28 cellular contexts compared by ENCODE assay signal in genomic region chr5:142395334-142395733, GRCh38.
"Had no signal": no experiment of that assay in that cellular context is flagged by ENCODE, and none has a peak within 500 bp of the region (broad histone marks: within the 10 kb centered on the region; RNA-seq: fewer than 3 reads in every experiment).

No MANE protein-coding gene starts in this region.

- H3K27ac ChIP-seq: adrenal gland, breast epithelium, cardiac muscle cell, colonic mucosa, epithelial cell of prostate, esophagus squamous epithelium, gastroesophageal sphincter had no signal

- H3K27me3 Mint-ChIP-seq: activated naive CD4-positive, alpha-beta T cell treated with anti-CD3 and anti-CD28 coated beads, Interleukin-2, amount 50 U/mL, for 24 hours; activated naive CD8-positive, alpha-beta T cell treated with anti-CD3 and anti-CD28 coated beads for 36 hours; activated T-cell treated with anti-CD3 and anti-CD28 coated beads, Interleukin-2, amount 50 U/mL, for 24 hours had no signal

- H3K9me3 ChIP-seq: adrenal gland, colonic mucosa, gastroesophageal sphincter had no signal

- H3K27ac Mint-ChIP-seq: activated CD4-positive, alpha-beta memory T cell treated with anti-CD3 and anti-CD28 coated beads, Interleukin-2, amount 10 ng/mL, durations not matched to agents 7 days and 5 days; activated CD4-positive, alpha-beta T cell treated with anti-CD3 and anti-CD28 coated beads, Interleukin-2, amount 10 ng/mL, durations not matched to agents 7 days and 5 days; activated naive CD4-positive, alpha-beta T cell treated with anti-CD3 and anti-CD28 coated beads for 36 hours; activated naive CD4-positive, alpha-beta T cell treated with anti-CD3 and anti-CD28 coated beads, Interleukin-2, amount 50 U/mL, for 24 hours; activated naive CD8-positive, alpha-beta T cell treated with anti-CD3 and anti-CD28 coated beads for 36 hours; activated naive CD8-positive, alpha-beta T cell treated with anti-CD3 and anti-CD28 coated beads, Interleukin-2, amount 50 U/mL, for 24 hours; activated T-cell treated with anti-CD3 and anti-CD28 coated beads, Interleukin-2, amount 50 U/mL, for 24 hours; activated T-cell treated with anti-CD3 and anti-CD28 coated beads, Interleukin-2, amount 50 U/mL, for 72 hours; brain had no signal

- ATAC-seq: activated naive CD8-positive, alpha-beta T cell treated with anti-CD3 and anti-CD28 coated beads, Interleukin-2, amount 50 U/mL, for 24 hours; activated T-cell treated with anti-CD3 and anti-CD28 coated beads, Interleukin-2, amount 50 U/mL, for 72 hours; gastroesophageal sphincter had no signal

- DNase-seq: activated CD4-positive, alpha-beta memory T cell treated with anti-CD3 and anti-CD28 coated beads, Interleukin-2, amount 10 ng/mL, durations not matched to agents 7 days and 5 days; activated CD4-positive, alpha-beta T cell treated with anti-CD3 and anti-CD28 coated beads for 1 hour; activated CD4-positive, alpha-beta T cell treated with anti-CD3 and anti-CD28 coated beads for 4 hours; activated CD4-positive, alpha-beta T cell treated with anti-CD3 and anti-CD28 coated beads, Interleukin-2, amount 10 ng/mL, durations not matched to agents 7 days and 5 days; activated CD4-positive, alpha-beta T cell treated with anti-CD3 and anti-CD28 coated beads, Interleukin-2, amount 50 U/mL, for 4 hours; activated CD8-positive, alpha-beta memory T cell treated with anti-CD3 and anti-CD28 coated beads, Interleukin-2, amount 50 U/mL, for 48 hours; activated naive CD4-positive, alpha-beta T cell treated with anti-CD3 and anti-CD28 coated beads for 36 hours; activated naive CD8-positive, alpha-beta T cell treated with anti-CD3 and anti-CD28 coated beads for 36 hours; activated naive CD8-positive, alpha-beta T cell treated with anti-CD3 and anti-CD28 coated beads, Interleukin-2, amount 50 U/mL, for 24 hours; activated T-cell treated with anti-CD3 and anti-CD28 coated beads for 4 hours; activated T-cell treated with anti-CD3 and anti-CD28 coated beads, Interleukin-2, amount 50 U/mL, for 24 hours; activated T-cell treated with anti-CD3 and anti-CD28 coated beads, Interleukin-2, amount 50 U/mL, for 72 hours; adrenal gland; amygdala; aorta; central memory CD4-positive, alpha-beta T cell; cerebellar nuclear complex; colonic mucosa; effector CD8-positive, alpha-beta T cell; esophagus squamous epithelium; foreskin melanocyte; T-helper 2 cell had no signal

- H3K4me3 ChIP-seq: adrenal gland, breast epithelium, cardiac muscle cell, colonic mucosa, esophagus squamous epithelium, gastroesophageal sphincter had no signal

- H3K4me3 Mint-ChIP-seq: activated CD4-positive, alpha-beta memory T cell treated with anti-CD3 and anti-CD28 coated beads, Interleukin-2, amount 10 ng/mL, durations not matched to agents 7 days and 5 days; activated CD4-positive, alpha-beta T cell treated with anti-CD3 and anti-CD28 coated beads, Interleukin-2, amount 10 ng/mL, durations not matched to agents 7 days and 5 days; activated naive CD4-positive, alpha-beta T cell treated with anti-CD3 and anti-CD28 coated beads for 36 hours; activated naive CD4-positive, alpha-beta T cell treated with anti-CD3 and anti-CD28 coated beads, Interleukin-2, amount 50 U/mL, for 24 hours; activated naive CD8-positive, alpha-beta T cell treated with anti-CD3 and anti-CD28 coated beads for 36 hours; activated naive CD8-positive, alpha-beta T cell treated with anti-CD3 and anti-CD28 coated beads, Interleukin-2, amount 50 U/mL, for 24 hours; activated T-cell treated with anti-CD3 and anti-CD28 coated beads, Interleukin-2, amount 50 U/mL, for 24 hours; activated T-cell treated with anti-CD3 and anti-CD28 coated beads, Interleukin-2, amount 50 U/mL, for 72 hours; brain had no signal

- H3K36me3 ChIP-seq: adrenal gland, breast epithelium, cardiac muscle cell, colonic mucosa, esophagus squamous epithelium, gastroesophageal sphincter had no signal

- H3K4me1 Mint-ChIP-seq: activated CD4-positive, alpha-beta memory T cell treated with anti-CD3 and anti-CD28 coated beads, Interleukin-2, amount 10 ng/mL, durations not matched to agents 7 days and 5 days; activated CD4-positive, alpha-beta T cell treated with anti-CD3 and anti-CD28 coated beads, Interleukin-2, amount 10 ng/mL, durations not matched to agents 7 days and 5 days; activated naive CD4-positive, alpha-beta T cell treated with anti-CD3 and anti-CD28 coated beads, Interleukin-2, amount 50 U/mL, for 24 hours; activated naive CD8-positive, alpha-beta T cell treated with anti-CD3 and anti-CD28 coated beads for 36 hours; activated naive CD8-positive, alpha-beta T cell treated with anti-CD3 and anti-CD28 coated beads, Interleukin-2, amount 50 U/mL, for 24 hours had no signal

- H3K4me1 ChIP-seq: adrenal gland, breast epithelium, colonic mucosa had no signal

- H3K27me3 ChIP-seq: adrenal gland, breast epithelium, cardiac muscle cell, colonic mucosa, gastroesophageal sphincter had no signal
